Comparison of ENCODE assay signal across 28 cellular contexts in the genomic region with DNA sequence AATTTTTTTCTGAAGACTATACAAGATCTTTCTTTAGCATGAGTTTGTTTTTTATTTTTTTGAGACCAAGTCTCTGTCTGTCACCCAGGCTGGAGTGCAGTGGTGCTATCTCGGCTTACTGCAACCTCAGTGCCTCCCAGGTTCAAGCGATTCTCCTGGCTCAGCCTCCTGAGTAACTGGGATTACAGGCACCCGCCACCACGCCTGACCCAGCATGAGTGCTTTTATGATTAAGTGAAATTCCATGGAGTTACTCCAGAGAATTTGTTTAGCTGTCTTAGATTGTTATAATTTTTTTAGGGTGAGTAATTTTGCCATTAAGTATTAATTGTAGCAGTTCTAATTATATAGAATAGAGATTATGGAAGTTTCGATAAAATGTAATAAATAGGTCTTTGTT.
"Had no signal": no experiment of that assay in that cellular context is flagged by ENCODE, and none has a peak within 500 bp of the region (broad histone marks: within the 10 kb centered on the region; RNA-seq: fewer than 3 reads in every experiment).

No MANE protein-coding gene starts in this region.

- FAIRE-seq: urothelium cell line had no signal

- DNase-seq: heart left ventricle; hypothalamus; immature natural killer cell; islet precursor cell; left ventricle myocardium inferior; midbrain; mucosa of descending colon; naive thymus-derived CD4-positive, alpha-beta T cell; nucleus accumbens; retina; right cardiac atrium; stimulated activated CD4-positive, alpha-beta T cell treated with anti-CD3 and anti-CD28 coated beads, Interleukin-12 subunit alpha, Interleukin-12 subunit beta, amount 100 ng/mL, for 4 hours; stimulated activated CD4-positive, alpha-beta T cell treated with anti-CD3 and anti-CD28 coated beads, Interleukin-15, amount 100 ng/mL, for 24 hours; stimulated activated CD4-positive, alpha-beta T cell treated with anti-CD3 and anti-CD28 coated beads, Interleukin-2, amount 100 ng/mL, for 24 hours; stimulated activated CD4-positive, alpha-beta T cell treated with anti-CD3 and anti-CD28 coated beads, Interleukin-4, amount 100 ng/mL, for 1 hour; stimulated activated naive B cell treated with anti-CD40 and anti-IgM and Interleukin-4, amounts not matched to agents 10 μg/mL and 1 μg/mL and 100 μg/mL, for 72 hours; stimulated activated naive CD8-positive, alpha-beta T cell treated with anti-CD3 and anti-CD28 coated beads, Interleukin-15, Interleukin-2, amounts not matched to agents 100 U/mL and 50 U/mL, for 24 hours; stomach; testis; thyroid gland; transverse colon; upper lobe of right lung had no signal

- H3K36me3 ChIP-seq: prostate gland, thyroid gland, upper lobe of right lung had no signal

- H3K27me3 ChIP-seq: heart left ventricle, stomach, testis, thyroid gland, transverse colon, upper lobe of right lung had no signal

- H3K4me3 ChIP-seq: heart left ventricle, left ventricle myocardium inferior, lung, mucosa of descending colon, prostate gland, skin epidermis, stomach, testis, thyroid gland, transverse colon, upper lobe of right lung had no signal

- H3K27ac ChIP-seq: heart left ventricle, left ventricle myocardium inferior, prostate gland, skin epidermis, stomach, testis, thyroid gland, transverse colon, upper lobe of right lung had no signal

- H3K9me3 ChIP-seq: prostate gland, testis, thyroid gland had no signal

- H3K4me1 ChIP-seq: prostate gland, testis, thyroid gland, transverse colon had no signal

- ATAC-seq: heart left ventricle; mucosa of descending colon; naive thymus-derived CD4-positive, alpha-beta T cell; natural killer cell treated with Interleukin-12 subunit alpha and Interleukin-12 subunit beta and Interleukin-15 and Interleukin-18, amount 100 ng/mL, for 72 hours; right cardiac atrium; sciatic nerve; stimulated activated naive B cell treated with anti-CD40 and anti-IgM and Interleukin-4, amounts not matched to agents 10 μg/mL and 1 μg/mL and 100 μg/mL, for 72 hours; stimulated activated naive CD8-positive, alpha-beta T cell treated with anti-CD3 and anti-CD28 coated beads, Interleukin-15, Interleukin-2, amounts not matched to agents 100 U/mL and 50 U/mL, for 24 hours; upper lobe of right lung had no signal
